ENCODE assay signal across 14 cellular contexts in the genomic region with DNA sequence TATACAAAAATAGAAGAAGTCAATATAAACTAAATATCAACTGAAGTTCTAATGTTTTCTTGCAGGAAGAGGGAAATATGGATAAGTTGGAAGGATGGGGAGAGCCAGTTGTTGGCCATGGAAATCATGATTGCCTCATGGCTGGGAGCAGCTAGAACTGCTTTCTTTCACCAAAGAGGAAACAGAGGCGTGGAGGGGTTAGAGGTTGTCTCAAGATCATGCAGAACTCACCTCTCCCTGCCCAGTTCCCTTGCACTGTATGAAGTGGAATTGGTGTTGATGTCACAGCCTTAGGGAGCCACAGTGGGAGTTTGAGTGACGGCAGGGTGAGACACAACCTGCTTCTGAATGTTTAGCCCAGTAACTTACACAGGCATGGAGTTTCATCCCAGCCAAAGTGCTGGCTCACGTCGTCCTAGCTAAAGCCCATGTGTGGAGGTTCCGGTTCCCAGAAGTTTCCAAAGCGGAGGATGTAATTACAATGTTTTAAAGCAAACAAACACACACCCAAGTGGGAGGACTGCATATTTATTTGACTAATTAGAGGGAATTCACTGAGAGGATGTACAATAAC.
A peak's percentile ranks its signal among the peaks of the same experiment; 100 is the strongest.
DNase-seq lines count a peak whose midpoint lies in the region; ATAC-seq and TF ChIP-seq lines count a peak whose summit lies in the region.
"Had no signal": no experiment of that assay in that cellular context is flagged by ENCODE, and none has a peak within 500 bp of the region (broad histone marks: within the 10 kb centered on the region; RNA-seq: fewer than 3 reads in every experiment).

No MANE protein-coding gene starts in this region.

- no peaks in the 10 kb centered on the region for H3K36me3 Mint-ChIP-seq in osteocyte (ENCODE audit: unreplicated experiment)
- H3K36me3 Mint-ChIP-seq: activated naive CD8-positive, alpha-beta T cell treated with anti-CD3 and anti-CD28 coated beads, Interleukin-2, amount 10 ng/mL, durations not matched to agents 7 days and 5 days had no signal

- no peaks in the 10 kb centered on the region for H3K27me3 ChIP-seq in ACC112 (ENCODE audit: insufficient read depth, low read length)

- H3K4me3 Mint-ChIP-seq in osteocyte (ENCODE audit: unreplicated experiment): no peak overlapping the region
- H3K4me3 Mint-ChIP-seq: activated naive CD8-positive, alpha-beta T cell treated with anti-CD3 and anti-CD28 coated beads, Interleukin-2, amount 10 ng/mL, durations not matched to agents 7 days and 5 days had no signal

- peak overlapping the region; percentile 27 for H3K27ac ChIP-seq in ACC112 (ENCODE audit: low read depth, low read length)

- H3K4me1 Mint-ChIP-seq in osteocyte (ENCODE audit: unreplicated experiment): peaks cover 47% of the 10 kb centered on the region
- H3K4me1 Mint-ChIP-seq: activated naive CD8-positive, alpha-beta T cell treated with anti-CD3 and anti-CD28 coated beads, Interleukin-2, amount 10 ng/mL, durations not matched to agents 7 days and 5 days had no signal

- ATAC-seq in HG03108 (IDR thresholded peaks at IDR 0.05; ENCODE audit: unreplicated experiment): no peak
- ATAC-seq in GM18867 (IDR thresholded peaks at IDR 0.05; ENCODE audit: unreplicated experiment): no peak
- no peak for ATAC-seq in HG02642 (IDR thresholded peaks at IDR 0.05; ENCODE audit: poor library complexity, unreplicated experiment)

- peak overlapping the region; percentile 95 for H2AFZ ChIP-seq in ACC112 (ENCODE audit: low read length, unreplicated experiment)

- peak; percentile 66 for DNase-seq in NCI-H748 treated with DMSO at 0.1 percent for 48 hours (lab: John Stamatoyannopoulos, UW)
- DNase-seq in fibroblast of the aortic adventitia (ENCODE audit: low read depth): peak; percentile 66
- no peak for DNase-seq in osteocyte (ENCODE audit: extremely low spot score, unreplicated experiment)
- DNase-seq in NCI-H446 (lab: John Stamatoyannopoulos, UW): no peak
- DNase-seq: ACHN; activated CD8-positive, alpha-beta memory T cell treated with anti-CD3 and anti-CD28 coated beads for 24 hours; activated naive CD8-positive, alpha-beta T cell treated with anti-CD3 and anti-CD28 coated beads, Interleukin-2, amount 10 ng/mL, durations not matched to agents 7 days and 5 days; KBM-7; midbrain; NCI-H2171 had no signal

- no peaks in the 10 kb centered on the region for H3K36me3 ChIP-seq in ACC112 (ENCODE audit: insufficient read depth, low read length)

- H3K27me3 Mint-ChIP-seq in osteocyte (ENCODE audit: unreplicated experiment): no peaks in the 10 kb centered on the region

- no peaks in the 10 kb centered on the region for H3K79me2 ChIP-seq in ACC112 (ENCODE audit: control insufficient read depth, insufficient read depth, low read length, unreplicated experiment)

- H3K4me3 ChIP-seq in ACC112 (ENCODE audit: low read depth, low read length): peak overlapping the region; percentile 1; the same call in 1 of the 2 replicates
- H3K4me3 ChIP-seq in fibroblast of the aortic adventitia (ENCODE audit: low read depth, low read length): no peak overlapping the region

- H3K4me1 ChIP-seq in ACC112 (ENCODE audit: control insufficient read depth, insufficient read depth, low read length, unreplicated experiment): peaks cover 19% of the 10 kb centered on the region

- TF ChIP-seq CTCF in fibroblast of the aortic adventitia (IDR thresholded peaks at IDR 0.05; ENCODE audit: insufficient read depth, low read length) (no peak), osteocyte (IDR thresholded peaks at IDR 0.05) (no peak)

- peak overlapping the region; percentile 42 for H3K27ac Mint-ChIP-seq in osteocyte (ENCODE audit: unreplicated experiment)
- H3K27ac Mint-ChIP-seq: activated naive CD8-positive, alpha-beta T cell treated with anti-CD3 and anti-CD28 coated beads, Interleukin-2, amount 10 ng/mL, durations not matched to agents 7 days and 5 days had no signal

- H3K9me3 Mint-ChIP-seq in osteocyte (ENCODE audit: unreplicated experiment): no peaks in the 10 kb centered on the region
- H3K9me3 Mint-ChIP-seq: activated naive CD8-positive, alpha-beta T cell treated with anti-CD3 and anti-CD28 coated beads, Interleukin-2, amount 10 ng/mL, durations not matched to agents 7 days and 5 days had no signal

Comparison
In these comparisons a context has a peak if more than half of its experiments do, and no peak if none do; other contexts are left out.
1. DNase-seq: peak in NCI-H748 treated with DMSO at 0.1 percent for 48 hours (single experiment) and fibroblast of the aortic adventitia (single experiment); none in osteocyte (single experiment) and NCI-H446 (0 of 2).